In the genomic region with DNA sequence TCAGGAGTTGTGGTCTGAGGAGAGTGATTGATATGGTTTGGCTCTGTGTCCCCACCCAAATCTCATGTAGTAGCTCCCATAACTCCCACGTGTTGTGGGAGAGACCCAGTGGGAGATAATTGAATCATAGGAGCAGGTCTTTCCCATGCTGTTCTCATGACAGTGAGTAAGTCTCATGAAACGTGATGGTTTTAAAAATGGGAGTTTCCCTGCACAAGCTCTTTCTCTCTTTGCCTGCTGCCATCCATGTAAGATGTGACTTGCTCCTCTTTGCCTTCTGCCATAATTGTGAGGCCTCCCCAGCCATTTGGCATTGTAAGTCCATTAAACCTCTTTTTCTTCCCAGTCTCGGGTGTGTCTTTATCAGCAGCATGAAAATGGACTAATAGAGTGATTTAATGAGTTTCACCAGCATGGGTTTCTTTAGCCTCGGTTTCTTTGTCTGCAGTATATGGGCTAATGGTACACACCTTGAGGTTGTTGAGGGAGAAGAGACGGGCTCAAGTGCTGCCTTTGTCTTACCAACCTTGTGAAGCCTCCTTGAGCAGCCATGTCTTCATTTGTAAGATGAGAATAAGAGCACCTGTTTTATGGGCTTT, we compare ENCODE assay signal across 3 cellular contexts. TPM values are rescaled to one million over a fixed set of nuclear protein-coding genes. Genes with fewer than 3 reads are reported as not detected.
"Had no signal": no experiment of that assay in that cellular context is flagged by ENCODE, and none has a peak within 500 bp of the region (broad histone marks: within the 10 kb centered on the region; RNA-seq: fewer than 3 reads in every experiment).

No MANE protein-coding gene starts in this region.

RNA-seq across cellular contexts. Expression of a gene that starts 42.5 kb away (rescaled TPM):
- total RNA-seq: activated CD4-positive, alpha-beta T cell treated with anti-CD3 and anti-CD28 coated beads, Interleukin-2, amount 10 ng/mL, durations not matched to agents 7 days and 5 days; activated naive CD8-positive, alpha-beta T cell treated with anti-CD3 and anti-CD28 coated beads, Interleukin-2, amount 10 ng/mL, durations not matched to agents 7 days and 5 days; T-helper 17 cell had no signal
